ENCODE assay signal across 1 cellular context in the genomic region with DNA sequence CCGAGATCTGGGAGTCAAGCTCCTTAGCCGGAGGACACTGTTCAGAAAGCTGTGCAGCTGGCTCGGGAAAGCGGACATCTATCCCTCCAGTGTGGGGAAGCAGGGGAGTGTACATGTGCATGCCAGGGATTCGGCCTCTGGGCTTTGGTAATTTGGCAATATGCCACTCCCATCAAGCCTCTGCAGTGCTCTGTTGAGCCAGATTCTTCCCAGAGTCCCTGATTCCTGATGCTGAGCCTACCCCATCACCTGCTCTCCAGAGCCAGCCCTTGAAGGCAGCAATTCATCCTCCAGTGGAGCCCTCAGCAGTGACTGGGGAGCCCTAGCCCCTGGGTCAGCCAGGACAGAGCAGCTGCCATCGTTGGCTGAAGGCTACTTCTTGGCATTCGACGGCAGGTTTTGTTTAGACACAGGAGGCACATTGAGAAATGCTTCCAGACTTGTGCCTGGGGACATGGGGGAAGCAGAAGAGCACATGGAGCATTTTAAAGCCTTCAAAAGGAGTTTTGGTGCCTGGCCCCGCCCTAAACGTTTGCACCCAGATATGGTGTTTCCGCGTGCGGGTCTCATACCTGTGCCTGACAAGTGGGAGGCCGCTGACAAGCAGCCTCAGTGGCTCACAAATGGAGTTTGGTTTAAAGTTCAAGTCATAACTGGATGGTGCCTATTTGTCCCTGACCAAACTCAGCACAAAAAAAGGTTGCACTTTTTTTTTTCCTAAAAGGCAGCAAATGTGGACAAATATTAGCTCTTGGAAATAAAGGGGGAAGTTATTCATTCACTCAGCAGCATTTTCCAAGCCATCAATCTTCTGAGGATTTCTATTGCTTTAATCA.
TF ChIP-seq lines count a peak whose summit lies in the region.

No MANE protein-coding gene starts in this region.

TF ChIP-seq in SK-N-SH, 30 proteins besides CTCF, POLR2A, EP300 and RAD21 (continued from another document):
- TF ChIP-seq PBX3 (IDR thresholded peaks at IDR 0.05): no peak
- peak; percentile 83 for TF ChIP-seq CHD2 (IDR thresholded peaks at IDR 0.05; ENCODE audit: low read length, partially characterized antibody)
- TF ChIP-seq TAF1 (IDR thresholded peaks at IDR 0.05; ENCODE audit: borderline replicate concordance, low read depth, low read length): no peak
- TF ChIP-seq NFIC (IDR thresholded peaks at IDR 0.05; ENCODE audit: borderline replicate concordance): no peak
- no peak for TF ChIP-seq TEAD4 (IDR thresholded peaks at IDR 0.05; ENCODE audit: borderline replicate concordance, insufficient read depth)
- TF ChIP-seq FOXJ3 (CRISPR knock-in tag; IDR thresholded peaks at IDR 0.05): peak; percentile 81
- TF ChIP-seq MXI1 (IDR thresholded peaks at IDR 0.05; ENCODE audit: low read depth, low read length): peak; percentile 60
- peak; percentile 19; the same call in 1 of the 2 replicates for TF ChIP-seq TCF12 (IDR thresholded peaks at IDR 0.05)
- TF ChIP-seq YY1 (IDR thresholded peaks at IDR 0.05; ENCODE audit: low read depth): no peak
- TF ChIP-seq POLR2AphosphoS5 (IDR thresholded peaks at IDR 0.05; ENCODE audit: low read depth, low read length): no peak
- no peak; the same call in 1 of the 2 replicates for TF ChIP-seq GATA2 (CRISPR knock-in tag; IDR thresholded peaks at IDR 0.05)
- no peak for TF ChIP-seq MEF2A (IDR thresholded peaks at IDR 0.05; ENCODE audit: borderline replicate concordance, low read depth)
- TF ChIP-seq, protein P1, sequence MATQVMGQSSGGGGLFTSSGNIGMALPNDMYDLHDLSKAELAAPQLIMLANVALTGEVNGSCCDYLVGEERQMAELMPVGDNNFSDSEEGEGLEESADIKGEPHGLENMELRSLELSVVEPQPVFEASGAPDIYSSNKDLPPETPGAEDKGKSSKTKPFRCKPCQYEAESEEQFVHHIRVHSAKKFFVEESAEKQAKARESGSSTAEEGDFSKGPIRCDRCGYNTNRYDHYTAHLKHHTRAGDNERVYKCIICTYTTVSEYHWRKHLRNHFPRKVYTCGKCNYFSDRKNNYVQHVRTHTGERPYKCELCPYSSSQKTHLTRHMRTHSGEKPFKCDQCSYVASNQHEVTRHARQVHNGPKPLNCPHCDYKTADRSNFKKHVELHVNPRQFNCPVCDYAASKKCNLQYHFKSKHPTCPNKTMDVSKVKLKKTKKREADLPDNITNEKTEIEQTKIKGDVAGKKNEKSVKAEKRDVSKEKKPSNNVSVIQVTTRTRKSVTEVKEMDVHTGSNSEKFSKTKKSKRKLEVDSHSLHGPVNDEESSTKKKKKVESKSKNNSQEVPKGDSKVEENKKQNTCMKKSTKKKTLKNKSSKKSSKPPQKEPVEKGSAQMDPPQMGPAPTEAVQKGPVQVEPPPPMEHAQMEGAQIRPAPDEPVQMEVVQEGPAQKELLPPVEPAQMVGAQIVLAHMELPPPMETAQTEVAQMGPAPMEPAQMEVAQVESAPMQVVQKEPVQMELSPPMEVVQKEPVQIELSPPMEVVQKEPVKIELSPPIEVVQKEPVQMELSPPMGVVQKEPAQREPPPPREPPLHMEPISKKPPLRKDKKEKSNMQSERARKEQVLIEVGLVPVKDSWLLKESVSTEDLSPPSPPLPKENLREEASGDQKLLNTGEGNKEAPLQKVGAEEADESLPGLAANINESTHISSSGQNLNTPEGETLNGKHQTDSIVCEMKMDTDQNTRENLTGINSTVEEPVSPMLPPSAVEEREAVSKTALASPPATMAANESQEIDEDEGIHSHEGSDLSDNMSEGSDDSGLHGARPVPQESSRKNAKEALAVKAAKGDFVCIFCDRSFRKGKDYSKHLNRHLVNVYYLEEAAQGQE (IDR thresholded peaks at IDR 0.05; ENCODE audit: low read depth, low read length): no peak
- TF ChIP-seq SMC3 (IDR thresholded peaks at IDR 0.05; ENCODE audit: low read depth, low read length): no peak; the same call in 1 of the 2 replicates
- TF ChIP-seq FOSL2 (IDR thresholded peaks at IDR 0.05; ENCODE audit: borderline replicate concordance, low read depth): no peak
- peak; percentile 95 for TF ChIP-seq RCOR1 (IDR thresholded peaks at IDR 0.05; ENCODE audit: low read length)
- TF ChIP-seq RXRA (IDR thresholded peaks at IDR 0.05; ENCODE audit: borderline replicate concordance, low read depth): no peak
- TF ChIP-seq JUND (IDR thresholded peaks at IDR 0.05): no peak
- no peak for TF ChIP-seq MAX (IDR thresholded peaks at IDR 0.05; ENCODE audit: low read depth)
- no peak; the same call in 1 of the 2 replicates for TF ChIP-seq IRF3 (IDR thresholded peaks at IDR 0.05; ENCODE audit: low read depth, low read length)
- no peak for TF ChIP-seq SIN3A (IDR thresholded peaks at IDR 0.05; ENCODE audit: borderline replicate concordance, low read depth, low read length)
- no peak for TF ChIP-seq EZH2phosphoT487 (IDR thresholded peaks at IDR 0.05; ENCODE audit: borderline replicate concordance, low read depth)
- TF ChIP-seq NRF1 (IDR thresholded peaks at IDR 0.05; ENCODE audit: low read depth, low read length): no peak
- TF ChIP-seq GABPA (IDR thresholded peaks at IDR 0.05; ENCODE audit: low read depth): no peak
- TF ChIP-seq, protein P2, sequence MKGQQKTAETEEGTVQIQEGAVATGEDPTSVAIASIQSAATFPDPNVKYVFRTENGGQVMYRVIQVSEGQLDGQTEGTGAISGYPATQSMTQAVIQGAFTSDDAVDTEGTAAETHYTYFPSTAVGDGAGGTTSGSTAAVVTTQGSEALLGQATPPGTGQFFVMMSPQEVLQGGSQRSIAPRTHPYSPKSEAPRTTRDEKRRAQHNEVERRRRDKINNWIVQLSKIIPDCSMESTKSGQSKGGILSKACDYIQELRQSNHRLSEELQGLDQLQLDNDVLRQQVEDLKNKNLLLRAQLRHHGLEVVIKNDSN (IDR thresholded peaks at IDR 0.05; ENCODE audit: borderline replicate concordance, low read depth): no peak
- TF ChIP-seq FOXM1 (IDR thresholded peaks at IDR 0.05; ENCODE audit: low read depth): no peak
- no peak for TF ChIP-seq USF2 (IDR thresholded peaks at IDR 0.05; ENCODE audit: borderline replicate concordance, low read depth, low read length)
